15 cellular contexts compared by ENCODE assay signal in the genomic region with DNA sequence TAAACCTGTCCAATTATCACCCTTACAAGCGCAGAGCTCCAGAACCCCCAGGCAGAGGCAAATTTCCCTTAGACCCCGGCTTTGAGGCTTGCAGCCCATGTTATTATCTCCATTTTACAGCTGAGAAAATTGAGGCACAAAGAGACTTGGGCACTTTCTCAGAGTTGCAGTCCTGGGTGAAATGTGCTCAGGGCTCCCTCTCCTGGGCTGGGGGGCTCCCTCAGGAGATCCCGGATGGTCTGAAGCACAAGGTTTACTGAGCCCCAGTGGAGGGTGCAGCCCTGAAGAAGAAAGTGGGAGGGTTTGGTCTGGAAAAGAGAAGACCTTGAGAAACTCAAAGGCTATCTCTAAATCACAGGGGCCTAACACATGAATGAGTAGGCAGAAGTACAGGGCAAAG.
DNase-seq lines count a peak whose midpoint lies in the region; ATAC-seq, FAIRE-seq and TF ChIP-seq lines count a peak whose summit lies in the region.
"Had no signal": no experiment of that assay in that cellular context is flagged by ENCODE, and none has a peak within 500 bp of the region (broad histone marks: within the 10 kb centered on the region; RNA-seq: fewer than 3 reads in every experiment).

No MANE protein-coding gene starts in this region.

- H3K36me3 ChIP-seq in GM23338 (ENCODE audit: insufficient read depth) (no peaks in the 10 kb centered on the region), Loucy (ENCODE audit: insufficient read depth, low read length) (no peaks in the 10 kb centered on the region), H1 (ENCODE audit: control insufficient read depth in 2 of 4, insufficient read depth in 4 of 4, low read length in 3 of 4) (no peaks in the 10 kb centered on the region)
- H3K36me3 ChIP-seq: BLaER1, HAP-1 had no signal

- no peak overlapping the region for H3K18ac ChIP-seq in H1 (ENCODE audit: extremely low read depth, low read length)

- no peak for DNase-seq in GM23338 (ENCODE audit: low spot score)
- no peak for DNase-seq in H1 (ENCODE audit: low read depth in 1 of 2, low spot score in 2 of 2)
- DNase-seq in neural crest cell (ENCODE audit: low read depth, low spot score), result no peak
- DNase-seq in T-helper 9 cell, result no peak
- no peak for DNase-seq in D341Med (ENCODE audit: low spot score)
- DNase-seq: 8988T; AML-193; Caco-2; CD8-positive, alpha-beta memory T cell; GF-D8; IMR-90 had no signal

- no peak overlapping the region for H2BK12ac ChIP-seq in H1 (ENCODE audit: low read depth, low read length)

- peak overlapping the region; percentile 96; the same call in 1 of the 2 replicates for H2AFZ ChIP-seq in GM23338
- no peak overlapping the region for H2AFZ ChIP-seq in Loucy (ENCODE audit: low read length)
- H2AFZ ChIP-seq in H1 (ENCODE audit: low read length), result no peak overlapping the region

- H3K14ac ChIP-seq in H1 (ENCODE audit: insufficient read length), result no peak overlapping the region

- peak in 1 of 2 experiments; percentile 55; a peak in 3 of 4 replicates for TF ChIP-seq RAD21 in H1 (IDR thresholded peaks at IDR 0.05 in 1 of 2, conservative IDR thresholded peaks at IDR 0.05 in 1 of 2; ENCODE audit: low read depth in 2 of 2, low read length in 2 of 2)

- H3K4me1 ChIP-seq in GM23338 (ENCODE audit: insufficient read depth) (peaks cover 9% of the 10 kb centered on the region), Loucy (ENCODE audit: insufficient read depth, low read length, poor library complexity, severe bottlenecking) (no peaks in the 10 kb centered on the region), H1 (replicated peaks in 1 of 4; ENCODE audit: control insufficient read depth in 3 of 4, insufficient read depth in 4 of 4, low read length in 3 of 4) (peaks cover 0 to 7% (median 6%) of the 10 kb centered on the region in 4 experiments; a peak in 4 of 7 replicates)
- H3K4me1 ChIP-seq: HAP-1 had no signal

- no peaks in the 10 kb centered on the region for H3K9me3 ChIP-seq in Loucy (ENCODE audit: insufficient read depth, low read depth, low read length)
- H3K9me3 ChIP-seq in H1 (ENCODE audit: insufficient read depth in 2 of 2, low read depth in 1 of 2, low read length in 1 of 2), result no peaks in the 10 kb centered on the region
- H3K9me3 ChIP-seq: BLaER1, Caco-2, HAP-1 had no signal

- TF ChIP-seq CTCF in GM23338 (conservative IDR thresholded peaks at IDR 0.05; ENCODE audit: low read depth in 2 of 2) (peak; percentile 21 to 52), Loucy (conservative IDR thresholded peaks at IDR 0.05; ENCODE audit: low read length) (0 out of 2 replicates have a peak, but pooled peaks have one; percentile 14), H1 (IDR thresholded peaks at IDR 0.05; ENCODE audit: control extremely low read depth in 1 of 3, insufficient read depth in 1 of 3, low read depth in 1 of 3, low read length in 3 of 3) (peak; percentile 12 to 27 (median 19)), neural crest cell (conservative IDR thresholded peaks at IDR 0.05) (no peak)

- H4K8ac ChIP-seq in H1 (ENCODE audit: extremely low read depth, insufficient read depth, low read length), result no peak overlapping the region

- no peak overlapping the region for H3K4me3 ChIP-seq in GM23338
- H3K4me3 ChIP-seq in Loucy (ENCODE audit: low read length, poor library complexity, severe bottlenecking), result no peak overlapping the region
- no peak overlapping the region for H3K4me3 ChIP-seq in H1 (ENCODE audit: extremely low read depth in 1 of 4, insufficient read depth in 2 of 4, low read depth in 3 of 4, low read length in 4 of 4)
- H3K4me3 ChIP-seq: BLaER1, HAP-1 had no signal

- TF ChIP-seq POLR2A in H1 (IDR thresholded peaks at IDR 0.05; ENCODE audit: control extremely low read depth in 1 of 2, low read depth in 2 of 2, low read length in 2 of 2), result no peak

- no peaks in the 10 kb centered on the region for H3K79me2 ChIP-seq in GM23338 (replicated peaks; ENCODE audit: insufficient read depth)
- no peaks in the 10 kb centered on the region for H3K79me2 ChIP-seq in Loucy (ENCODE audit: insufficient read depth, low read length)
- H3K79me2 ChIP-seq in H1 (ENCODE audit: control insufficient read depth in 1 of 2, insufficient read depth in 2 of 2, low read length in 2 of 2), result no peaks in the 10 kb centered on the region

- H3K36me3 Mint-ChIP-seq in GM23338 (ENCODE audit: low read depth), result no peaks in the 10 kb centered on the region
- no peaks in the 10 kb centered on the region for H3K36me3 Mint-ChIP-seq in neural crest cell (ENCODE audit: low read depth)
- H3K36me3 Mint-ChIP-seq: CD8-positive, alpha-beta memory T cell had no signal

- H3K56ac ChIP-seq in H1 (replicated peaks; ENCODE audit: insufficient read length, low read depth, low read length), result no peak overlapping the region

- no peak overlapping the region for H2BK15ac ChIP-seq in H1 (ENCODE audit: low read length)

- H3F3A ChIP-seq in GM23338 (replicated peaks; ENCODE audit: low read depth), result no peaks in the 10 kb centered on the region
- H3F3A ChIP-seq in Loucy (ENCODE audit: low read depth), result no peaks in the 10 kb centered on the region

- POLR2A ChIA-PET in H1 (lab: Charles Lee; ENCODE audit: partially characterized antibody), result interaction anchor here (1.0 kb wide), 1 partner anchor 403 kb away, joined by 3 read pairs; no protein-coding TSS in a partner anchor

- H3K27me3 ChIP-seq in GM23338 (ENCODE audit: insufficient read depth) (peaks cover 10% of the 10 kb centered on the region), Loucy (ENCODE audit: insufficient read depth, low read length, poor library complexity, severe bottlenecking) (no peaks in the 10 kb centered on the region), H1 (replicated peaks in 1 of 4; ENCODE audit: control insufficient read depth in 3 of 4, extremely low read depth in 1 of 4, insufficient read depth in 3 of 4, low read length in 3 of 4) (peaks cover 0 to 4% (median 0%) of the 10 kb centered on the region in 4 experiments; a peak in 2 of 7 replicates)

- peak overlapping the region; percentile 76; the same call in 1 of the 2 replicates for H3K4me2 ChIP-seq in GM23338
- H3K4me2 ChIP-seq in Loucy (ENCODE audit: low read depth, low read length, poor library complexity, severe bottlenecking), result no peak overlapping the region
- no peak overlapping the region; a peak in 1 of 4 replicates for H3K4me2 ChIP-seq in H1 (ENCODE audit: insufficient read depth in 1 of 2, low read depth in 2 of 2, low read length in 2 of 2)

- CTCF ChIA-PET in H1 (lab: Charles Lee; ENCODE audit: partially characterized antibody), result interaction anchor here (0.7 to 5.1 kb wide), 35 partner anchors 9 to 872 kb away, joined by 3 to 31 read pairs (median 4); partner anchors contain the start of gene MYCN

- H3K4me1 Mint-ChIP-seq in GM23338 (peaks cover 12% of the 10 kb centered on the region), neural crest cell (peaks cover 20% of the 10 kb centered on the region)
- H3K4me1 Mint-ChIP-seq: CD8-positive, alpha-beta memory T cell had no signal

- 84% methylated on average over 3 of the region's 3 CpGs; no CpG with 5 or more reads in 1 of the 2 experiments for WGBS in H1 (ENCODE audit: extremely low coverage in 1 of 2, insufficient coverage in 1 of 2, insufficient read length in 1 of 2, insufficient replicate concordance in 2 of 2, low coverage in 1 of 2, low lambda C conversion rate in 2 of 2, missing lambda C conversion rate in 1 of 2), 2 experiments

- H2BK120ac ChIP-seq in H1 (replicated peaks; ENCODE audit: low read depth, low read length), result no peak overlapping the region

- no peaks in the 10 kb centered on the region for H3K9me2 ChIP-seq in GM23338 (ENCODE audit: insufficient read depth)
- H3K9me2 ChIP-seq in Loucy (replicated peaks; ENCODE audit: low read depth, low read length), result no peaks in the 10 kb centered on the region

- no peaks in the 10 kb centered on the region for H3K79me1 ChIP-seq in H1 (ENCODE audit: low read depth, low read length)

- H3K23me2 ChIP-seq in H1 (ENCODE audit: low read depth, low read length), result peaks cover 7% of the 10 kb centered on the region; the same call in 1 of the 2 replicates

- no peak for FAIRE-seq in H1 (lab: Jason Lieb, UNC)

- ATAC-seq in GM23338 (no peak), esophagus mucosa (no peak)

- H4K91ac ChIP-seq in H1 (replicated peaks; ENCODE audit: insufficient read length, low read length), result no peak overlapping the region

- H3K9ac ChIP-seq in Loucy (ENCODE audit: low read depth, low read length, poor library complexity, severe bottlenecking), result no peak overlapping the region
- H3K9ac ChIP-seq in H1 (replicated peaks in 1 of 4; ENCODE audit: extremely low read depth in 1 of 4, low read depth in 3 of 4, low read length in 3 of 4), result no peak overlapping the region
- H3K9ac ChIP-seq: BLaER1 had no signal

- H2BK5ac ChIP-seq in H1 (ENCODE audit: low read depth, low read length), result no peak overlapping the region

- H4K5ac ChIP-seq in H1 (ENCODE audit: insufficient read length, low read depth, low read length), result no peak overlapping the region

- no peak overlapping the region for H3K27ac ChIP-seq in GM23338 (ENCODE audit: low read depth)
- H3K27ac ChIP-seq in H1 (ENCODE audit: low read depth, low read length), result no peak overlapping the region
- H3K27ac ChIP-seq: BLaER1 had no signal

- H3K9me3 Mint-ChIP-seq in GM23338 (no peaks in the 10 kb centered on the region), neural crest cell (no peaks in the 10 kb centered on the region)

- no peak for TF ChIP-seq EP300 in H1 (IDR thresholded peaks at IDR 0.05; ENCODE audit: borderline replicate concordance in 1 of 2, low read depth in 2 of 2, low read length in 2 of 2)

- no peak overlapping the region for H3K4ac ChIP-seq in H1 (replicated peaks; ENCODE audit: insufficient read length, low read depth, low read length)

- H2BK20ac ChIP-seq in H1 (ENCODE audit: low read length), result no peak overlapping the region

- H3K27me3 Mint-ChIP-seq in GM23338 (ENCODE audit: insufficient read depth, low read depth, poor library complexity) (peaks cover 8% of the 10 kb centered on the region), neural crest cell (ENCODE audit: low read depth) (peaks cover 7% of the 10 kb centered on the region)

- no peak overlapping the region for H3K27ac Mint-ChIP-seq in GM23338
- no peak overlapping the region for H3K27ac Mint-ChIP-seq in neural crest cell (ENCODE audit: unreplicated experiment)
- H3K27ac Mint-ChIP-seq: CD8-positive, alpha-beta memory T cell had no signal

- H3K23ac ChIP-seq in H1 (ENCODE audit: insufficient read length), result no peak overlapping the region

- no peak overlapping the region for H2AK5ac ChIP-seq in H1 (ENCODE audit: low read depth, low read length)

- H3K4me3 Mint-ChIP-seq in GM23338, result no peak overlapping the region
- H3K4me3 Mint-ChIP-seq in neural crest cell, result peak overlapping the region; percentile 50
- H3K4me3 Mint-ChIP-seq: CD8-positive, alpha-beta memory T cell had no signal

- H4K20me1 ChIP-seq in GM23338 (replicated peaks; ENCODE audit: insufficient read depth), result no peaks in the 10 kb centered on the region
- no peaks in the 10 kb centered on the region for H4K20me1 ChIP-seq in Loucy (ENCODE audit: insufficient read depth, low read length, poor library complexity, severe bottlenecking)
- no peaks in the 10 kb centered on the region for H4K20me1 ChIP-seq in H1 (replicated peaks in 1 of 2; ENCODE audit: control insufficient read depth in 1 of 2, insufficient read depth in 2 of 2, low read length in 2 of 2)
- H4K20me1 ChIP-seq: BLaER1 had no signal

TF ChIP-seq in H1, 55 proteins besides CTCF, POLR2A, EP300 and RAD21 (continues in another document):
- TF ChIP-seq BACH1 (IDR thresholded peaks at IDR 0.05; ENCODE audit: low read length), result no peak
- TF ChIP-seq CREB1 (IDR thresholded peaks at IDR 0.05), result no peak
